ENCODE assay signal across 22 cellular contexts in genomic region chr12:54001283-54002187, GRCh38. TPM values are rescaled to one million over a fixed set of nuclear protein-coding genes. Genes with fewer than 3 reads are reported as not detected.
A peak's percentile ranks its signal among the peaks of the same experiment; 100 is the strongest.
DNase-seq lines count a peak whose midpoint lies in the region; ATAC-seq and TF ChIP-seq lines count a peak whose summit lies in the region.
"Had no signal": no experiment of that assay in that cellular context is flagged by ENCODE, and none has a peak within 500 bp of the region (broad histone marks: within the 10 kb centered on the region; RNA-seq: fewer than 3 reads in every experiment).

No MANE protein-coding gene starts in this region.

- H3K4me1 ChIP-seq in CD8-positive, alpha-beta memory T cell (ENCODE audit: insufficient read depth, low read length), result peaks cover 28% of the 10 kb centered on the region
- H3K4me1 ChIP-seq in Peyer's patch (peaks cover 1 to 17% (median 5%) of the 10 kb centered on the region in 4 donors), gastrocnemius medialis (peaks cover 28 to 44% of the 10 kb centered on the region in 2 donors), foreskin keratinocyte (peaks cover 23% of the 10 kb centered on the region)

- no peaks in the 10 kb centered on the region for H3K9me3 ChIP-seq in CD8-positive, alpha-beta memory T cell (ENCODE audit: low read length)
- H3K9me3 ChIP-seq in Peyer's patch (no peaks in the 10 kb centered on the region), gastrocnemius medialis (no peaks in the 10 kb centered on the region)
- H3K9me3 ChIP-seq: HAP-1 had no signal

- no peak overlapping the region for H3K27ac ChIP-seq in CD8-positive, alpha-beta memory T cell (ENCODE audit: low read depth, low read length)
- H3K27ac ChIP-seq in Peyer's patch (peak overlapping the region; percentile 19 to 83 (median 62)), gastrocnemius medialis (peak overlapping the region; percentile 94 to 100 (median 98)), foreskin keratinocyte (no peak overlapping the region), RWPE1 (no peak overlapping the region)
- H3K27ac ChIP-seq: cardiac muscle cell had no signal

- H3K27ac Mint-ChIP-seq in CD8-positive, alpha-beta memory T cell, result peak overlapping the region in 1 of 8 donors; percentile 78
- H3K27ac Mint-ChIP-seq: activated naive CD4-positive, alpha-beta T cell treated with anti-CD3 and anti-CD28 coated beads, Interleukin-2, amount 50 U/mL, for 24 hours; stimulated activated naive CD8-positive, alpha-beta T cell treated with anti-CD3 and anti-CD28 coated beads, Interleukin-15, Interleukin-2, amounts not matched to agents 100 ng/mL and 50 ng/mL, for 24 hours had no signal

- H3K36me3 ChIP-seq in CD8-positive, alpha-beta memory T cell (ENCODE audit: insufficient read depth, low read length), result no peaks in the 10 kb centered on the region
- H3K36me3 ChIP-seq in Peyer's patch (no peaks in the 10 kb centered on the region), gastrocnemius medialis (no peaks in the 10 kb centered on the region)
- H3K36me3 ChIP-seq: cardiac muscle cell, HAP-1 had no signal

- POLR2A ChIA-PET in CD8-positive, alpha-beta memory T cell (lab: Charles Lee), result no interaction called here
- POLR2A ChIA-PET in RWPE1 (lab: Yijun Ruan, JAX; ENCODE audit: low non-redundant PET), result no interaction called here

- H3K27me3 ChIP-seq in CD8-positive, alpha-beta memory T cell (ENCODE audit: insufficient read depth, low read length, poor library complexity, severe bottlenecking), result peaks cover 91% of the 10 kb centered on the region
- H3K27me3 ChIP-seq in Peyer's patch (peaks cover 0 to 42% of the 10 kb centered on the region in 2 donors), gastrocnemius medialis (peaks cover 0 to 4% (median 0%) of the 10 kb centered on the region in 3 donors), foreskin keratinocyte (no peaks in the 10 kb centered on the region)

- peaks cover 20 to 49% (median 28%) of the 10 kb centered on the region in 3 donors for H3K4me1 Mint-ChIP-seq in CD8-positive, alpha-beta memory T cell

- TF ChIP-seq POLR2A in Peyer's patch (IDR thresholded peaks at IDR 0.05), result no peak
- no peak for TF ChIP-seq POLR2A in gastrocnemius medialis (IDR thresholded peaks at IDR 0.05)

- H3K27me3 Mint-ChIP-seq in CD8-positive, alpha-beta memory T cell, result peaks cover 91 to 96% of the 10 kb centered on the region in 2 donors

- no peak overlapping the region for H3K4me3 ChIP-seq in CD8-positive, alpha-beta memory T cell (ENCODE audit: low read length)
- H3K4me3 ChIP-seq in Peyer's patch (peak overlapping the region in 3 of 4 donors; percentile 39 to 56 (median 42)), fibroblast of the aortic adventitia (ENCODE audit: low read depth, low read length) (peak overlapping the region; percentile 62), gastrocnemius medialis (peak overlapping the region; percentile 64 to 88 (median 80))
- H3K4me3 ChIP-seq: cardiac muscle cell, HAP-1 had no signal

- CTCF ChIA-PET in CD8-positive, alpha-beta memory T cell (lab: Charles Lee), result interaction anchor here (0.6 to 15.2 kb wide), 6 partner anchors 14 to 299 kb away, joined by 3 to 216 read pairs (median 4); no protein-coding TSS in a partner anchor
- CTCF ChIA-PET in RWPE1 (lab: Yijun Ruan, JAX), result interaction anchor here (0.8 to 4.3 kb wide), 5 partner anchors 16 to 213 kb away, joined by 3 to 15 read pairs (median 5); no protein-coding TSS in a partner anchor

- no peak for ATAC-seq in gastrocnemius medialis
- ATAC-seq in foreskin keratinocyte, result no peak
- ATAC-seq in HG03045 (IDR thresholded peaks at IDR 0.05; ENCODE audit: unreplicated experiment), result no peak
- ATAC-seq: activated CD4-positive, CD25-positive, alpha-beta regulatory T cell treated with anti-CD3 and anti-CD28 coated beads, Interleukin-2, amount 50 U/mL, for 24 hours had no signal

- intact Hi-C loops in gastrocnemius medialis (cut with DNase I; ENCODE audit: low total_unique reads) (no loop called here), posterior vena cava (cut with DNase I) (loop anchor here in 1 of 2 donors (10.0 kb wide), 1 partner anchor 353 kb away; no protein-coding TSS in a partner anchor)

- H3K36me3 Mint-ChIP-seq in CD8-positive, alpha-beta memory T cell, result no peaks in the 10 kb centered on the region
- H3K36me3 Mint-ChIP-seq: activated naive CD4-positive, alpha-beta T cell treated with anti-CD3 and anti-CD28 coated beads, Interleukin-2, amount 50 U/mL, for 24 hours had no signal

- no peak for DNase-seq in CD8-positive, alpha-beta memory T cell
- DNase-seq in Peyer's patch, result no peak
- no peak for DNase-seq in fibroblast of the aortic adventitia (ENCODE audit: low read depth)
- DNase-seq in gastrocnemius medialis, result peak in 1 of 2 donors; percentile 31
- DNase-seq in foreskin keratinocyte, result no peak
- no peak for DNase-seq in posterior vena cava (ENCODE audit: low spot score)
- DNase-seq in RWPE1 (ENCODE audit: low spot score), result no peak
- DNase-seq: C1 segment of cervical spinal cord; DND-41; effector CD8-positive, alpha-beta T cell; NCI-H2029; NCI-H524 treated with DMSO at 0.1 percent for 48 hours; T-helper 2 cell had no signal

- in situ Hi-C loops in gastrocnemius medialis (cut with MboI; ENCODE audit: low sequenced_read_pairs in 4 of 4), result loop anchor here in 2 of 4 donors (25.0 kb wide), 1 partner anchor 361 kb away; the partner anchor contains the start of gene GPR84 (in 2 of the 2)

- peaks cover 0 to 4% (median 0%) of the 10 kb centered on the region in 5 donors for H3K9me3 Mint-ChIP-seq in CD8-positive, alpha-beta memory T cell
- H3K9me3 Mint-ChIP-seq: activated naive CD4-positive, alpha-beta T cell treated with anti-CD3 and anti-CD28 coated beads, Interleukin-2, amount 50 U/mL, for 24 hours; stimulated activated naive CD8-positive, alpha-beta T cell treated with anti-CD3 and anti-CD28 coated beads, Interleukin-15, Interleukin-2, amounts not matched to agents 100 ng/mL and 50 ng/mL, for 24 hours had no signal

- TF ChIP-seq CTCF in Peyer's patch (IDR thresholded peaks at IDR 0.05) (no peak), fibroblast of the aortic adventitia (IDR thresholded peaks at IDR 0.05; ENCODE audit: insufficient read depth, low read length) (no peak), gastrocnemius medialis (IDR thresholded peaks at IDR 0.05 in 4 of 5, conservative IDR thresholded peaks at IDR 0.05 in 1 of 5) (no peak), foreskin keratinocyte (conservative IDR thresholded peaks at IDR 0.05) (no peak), RWPE1 (conservative IDR thresholded peaks at IDR 0.05; ENCODE audit: low read depth) (no peak)

- peak overlapping the region in 4 of 7 donors; percentile 4 to 43 (median 22) for H3K4me3 Mint-ChIP-seq in CD8-positive, alpha-beta memory T cell
- H3K4me3 Mint-ChIP-seq: activated naive CD4-positive, alpha-beta T cell treated with anti-CD3 and anti-CD28 coated beads, Interleukin-2, amount 50 U/mL, for 24 hours had no signal

RNA-seq across cellular contexts. Expression of gene HOXC9, which starts 1.6 kb away (rescaled TPM):
- total RNA-seq in CD8-positive, alpha-beta memory T cell, result not detected
- not detected for polyA plus RNA-seq in CD8-positive, alpha-beta memory T cell
- total RNA-seq in Peyer's patch (10 to 100 TPM in 1 of 4 donors, 1 to 10 TPM in 2, not detected in 1; 1.7 to 13.2 (median 1.9) TPM), fibroblast of the aortic adventitia (ENCODE audit: low replicate concordance) (0.65 TPM in 1 of 2 replicates, not detected in the other), gastrocnemius medialis (10 to 100 TPM; 13.6 to 37.7 (median 26.3) TPM), foreskin keratinocyte (4.3 and 5.5 TPM in 2 replicates), posterior vena cava (10 to 100 TPM in 1 of 2 donors, 1 to 10 TPM in 1; 7.0 to 12.0 TPM)
- 7.0 and 9.0 TPM in 2 replicates for polyA plus RNA-seq in foreskin keratinocyte
- total RNA-seq: cardiac muscle cell, frontal cortex, mononuclear cell had no signal
- polyA plus RNA-seq: cardiac muscle cell had no signal

RNA-seq across cellular contexts. Expression of gene HOXC8, which starts 7.2 kb away (rescaled TPM):
- not detected for total RNA-seq in CD8-positive, alpha-beta memory T cell
- not detected for polyA plus RNA-seq in CD8-positive, alpha-beta memory T cell
- 1 to 10 TPM in 3 of 4 donors, under 1 TPM in 1; 0.35 to 1.7 (median 1.1) TPM for total RNA-seq in Peyer's patch
- total RNA-seq in fibroblast of the aortic adventitia (ENCODE audit: low replicate concordance), result 3.4 TPM in 1 of 2 replicates, not detected in the other
- 1 to 10 TPM; 3.3 to 4.9 (median 3.8) TPM for total RNA-seq in gastrocnemius medialis
- 1.3 and 2.0 TPM in 2 replicates for total RNA-seq in foreskin keratinocyte
- polyA plus RNA-seq in foreskin keratinocyte, result 1.2 and 2.0 TPM in 2 replicates
- 10 to 100 TPM; 13.5 to 22.4 TPM for total RNA-seq in posterior vena cava
- total RNA-seq: frontal cortex, mononuclear cell had no signal
- polyA plus RNA-seq: cardiac muscle cell had no signal

RNA-seq across cellular contexts. Expression of gene HOXC10, which starts 16.6 kb away (rescaled TPM):
- not detected for total RNA-seq in CD8-positive, alpha-beta memory T cell
- not detected for polyA plus RNA-seq in CD8-positive, alpha-beta memory T cell
- total RNA-seq in Peyer's patch (1 to 10 TPM in 1 of 4 donors, not detected in 3; 1.0 TPM), fibroblast of the aortic adventitia (ENCODE audit: low replicate concordance) (0.25 TPM in 1 of 2 replicates, not detected in the other), gastrocnemius medialis (10 to 100 TPM; 23.9 to 48.3 (median 40.3) TPM), foreskin keratinocyte (19.6 and 23.0 TPM in 2 replicates), posterior vena cava (10 to 100 TPM; 27.9 to 35.5 TPM)
- 31.8 and 32.0 TPM in 2 replicates for polyA plus RNA-seq in foreskin keratinocyte
- total RNA-seq: cardiac muscle cell, frontal cortex, mononuclear cell, omental fat pad had no signal
- polyA plus RNA-seq: cardiac muscle cell had no signal

RNA-seq across cellular contexts. Expression of gene HOXC6, which starts 26.7 kb away (rescaled TPM):
- total RNA-seq in CD8-positive, alpha-beta memory T cell, result not detected
- polyA plus RNA-seq in CD8-positive, alpha-beta memory T cell, result not detected
- total RNA-seq in Peyer's patch (1 to 10 TPM in 2 of 4 donors, under 1 TPM in 2; 0.70 to 1.7 (median 1.3) TPM), fibroblast of the aortic adventitia (ENCODE audit: low replicate concordance) (0.09 and 0.90 TPM in 2 replicates), gastrocnemius medialis (1 to 10 TPM; 1.0 to 4.7 (median 3.8) TPM), foreskin keratinocyte (3.9 and 4.3 TPM in 2 replicates), posterior vena cava (10 to 100 TPM; 23.5 to 31.1 TPM)
- 6.1 and 6.4 TPM in 2 replicates for polyA plus RNA-seq in foreskin keratinocyte
- total RNA-seq: cardiac muscle cell, frontal cortex, mononuclear cell had no signal
- polyA plus RNA-seq: cardiac muscle cell had no signal

RNA-seq across cellular contexts. Expression of gene HOTAIR, which starts 26.8 kb away (rescaled TPM):
- not detected for total RNA-seq in CD8-positive, alpha-beta memory T cell
- not detected for polyA plus RNA-seq in CD8-positive, alpha-beta memory T cell
- 1 to 10 TPM in 1 of 4 donors, not detected in 3; 1.4 TPM for total RNA-seq in Peyer's patch
- not detected in 2 replicates for total RNA-seq in fibroblast of the aortic adventitia (ENCODE audit: low replicate concordance)
- under 1 TPM in 3 of 4 donors, not detected in 1; 0.35 to 0.83 (median 0.56) TPM for total RNA-seq in gastrocnemius medialis
- 6.9 and 11.3 TPM in 2 replicates for total RNA-seq in foreskin keratinocyte
- 4.8 and 7.8 TPM in 2 replicates for polyA plus RNA-seq in foreskin keratinocyte
- total RNA-seq in posterior vena cava, result 1 to 10 TPM; 2.0 to 4.8 TPM
- total RNA-seq: cardiac muscle cell, frontal cortex, mononuclear cell had no signal
- polyA plus RNA-seq: cardiac muscle cell had no signal

Comparison
In these comparisons a context has a peak if more than half of its experiments do, and no peak if none do; other contexts are left out.
1. H3K27ac ChIP-seq: peak in Peyer's patch (4 of 4) and gastrocnemius medialis (4 of 4); none in CD8-positive, alpha-beta memory T cell (single experiment), foreskin keratinocyte (single experiment) and RWPE1 (single experiment).
2. RNA of gene HOXC10, which starts 16.6 kb away (total RNA-seq): 23.9 to 48.3 TPM in gastrocnemius medialis, 27.9 to 35.5 TPM in posterior vena cava and 19.6 to 23.0 TPM in foreskin keratinocyte; not detected in CD8-positive, alpha-beta memory T cell, 1.0 TPM in Peyer's patch and 0.25 TPM in fibroblast of the aortic adventitia; every median in the first group is over 10 times any median in the second.